In the genomic region with DNA sequence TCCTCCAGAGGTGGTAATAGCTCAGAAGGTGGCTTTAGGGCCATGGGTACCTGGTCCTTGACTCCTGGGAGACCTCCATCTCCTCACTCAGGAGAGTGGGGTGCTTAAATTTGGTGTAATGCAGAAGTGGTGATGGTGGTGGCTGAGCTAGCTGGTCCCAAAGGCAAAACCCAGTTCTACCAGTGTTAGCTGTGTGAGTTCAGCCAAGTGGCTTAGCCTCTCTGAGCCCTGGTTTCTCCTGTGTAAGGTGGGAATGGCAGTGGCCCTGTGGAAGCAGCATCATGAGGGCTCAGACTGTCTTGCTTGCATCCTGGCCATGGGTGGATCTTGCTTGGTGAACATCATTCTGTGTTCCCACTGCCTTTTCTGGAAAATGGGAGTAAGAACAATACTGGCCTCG, we compare ENCODE assay signal across 3 cellular contexts.
TF ChIP-seq lines count a peak whose summit lies in the region.

No MANE protein-coding gene starts in this region.

TF ChIP-seq in SK-N-SH, 30 proteins besides CTCF, POLR2A, EP300 and RAD21:
- no peak for TF ChIP-seq RFX5 (IDR thresholded peaks at IDR 0.05; ENCODE audit: low read length)
- TF ChIP-seq, protein P1, sequence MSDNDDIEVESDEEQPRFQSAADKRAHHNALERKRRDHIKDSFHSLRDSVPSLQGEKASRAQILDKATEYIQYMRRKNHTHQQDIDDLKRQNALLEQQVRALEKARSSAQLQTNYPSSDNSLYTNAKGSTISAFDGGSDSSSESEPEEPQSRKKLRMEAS (IDR thresholded peaks at IDR 0.05; ENCODE audit: low read depth): no peak

TF ChIP-seq in SK-N-SH treated with all-trans-retinoic acid at 6 μM for 48 hours, 23 proteins besides CTCF, POLR2A, EP300 and RAD21:
- TF ChIP-seq, protein P2, sequence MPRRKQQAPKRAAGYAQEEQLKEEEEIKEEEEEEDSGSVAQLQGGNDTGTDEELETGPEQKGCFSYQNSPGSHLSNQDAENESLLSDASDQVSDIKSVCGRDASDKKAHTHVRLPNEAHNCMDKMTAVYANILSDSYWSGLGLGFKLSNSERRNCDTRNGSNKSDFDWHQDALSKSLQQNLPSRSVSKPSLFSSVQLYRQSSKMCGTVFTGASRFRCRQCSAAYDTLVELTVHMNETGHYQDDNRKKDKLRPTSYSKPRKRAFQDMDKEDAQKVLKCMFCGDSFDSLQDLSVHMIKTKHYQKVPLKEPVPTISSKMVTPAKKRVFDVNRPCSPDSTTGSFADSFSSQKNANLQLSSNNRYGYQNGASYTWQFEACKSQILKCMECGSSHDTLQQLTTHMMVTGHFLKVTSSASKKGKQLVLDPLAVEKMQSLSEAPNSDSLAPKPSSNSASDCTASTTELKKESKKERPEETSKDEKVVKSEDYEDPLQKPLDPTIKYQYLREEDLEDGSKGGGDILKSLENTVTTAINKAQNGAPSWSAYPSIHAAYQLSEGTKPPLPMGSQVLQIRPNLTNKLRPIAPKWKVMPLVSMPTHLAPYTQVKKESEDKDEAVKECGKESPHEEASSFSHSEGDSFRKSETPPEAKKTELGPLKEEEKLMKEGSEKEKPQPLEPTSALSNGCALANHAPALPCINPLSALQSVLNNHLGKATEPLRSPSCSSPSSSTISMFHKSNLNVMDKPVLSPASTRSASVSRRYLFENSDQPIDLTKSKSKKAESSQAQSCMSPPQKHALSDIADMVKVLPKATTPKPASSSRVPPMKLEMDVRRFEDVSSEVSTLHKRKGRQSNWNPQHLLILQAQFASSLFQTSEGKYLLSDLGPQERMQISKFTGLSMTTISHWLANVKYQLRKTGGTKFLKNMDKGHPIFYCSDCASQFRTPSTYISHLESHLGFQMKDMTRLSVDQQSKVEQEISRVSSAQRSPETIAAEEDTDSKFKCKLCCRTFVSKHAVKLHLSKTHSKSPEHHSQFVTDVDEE (CRISPR knock-in tag; IDR thresholded peaks at IDR 0.05): no peak
- TF ChIP-seq TCF4 (CRISPR knock-in tag; IDR thresholded peaks at IDR 0.05; ENCODE audit: borderline replicate concordance) (no peak), OSR1 (CRISPR knock-in tag; IDR thresholded peaks at IDR 0.05) (no peak), GLIS3 (CRISPR knock-in tag; IDR thresholded peaks at IDR 0.05) (no peak), ZC3H10 (CRISPR knock-in tag; IDR thresholded peaks at IDR 0.05) (no peak), ZNF565 (CRISPR knock-in tag; conservative IDR thresholded peaks at IDR 0.05; ENCODE audit: low read depth) (no peak), ESRRG (CRISPR knock-in tag; IDR thresholded peaks at IDR 0.05) (no peak), ZNF70 (CRISPR knock-in tag; IDR thresholded peaks at IDR 0.05) (no peak), TOX (CRISPR knock-in tag; IDR thresholded peaks at IDR 0.05; ENCODE audit: borderline replicate concordance) (no peak), ISL1 (CRISPR knock-in tag; IDR thresholded peaks at IDR 0.05) (no peak), SNAI2 (CRISPR knock-in tag; IDR thresholded peaks at IDR 0.05) (no peak), RARB (CRISPR knock-in tag; IDR thresholded peaks at IDR 0.05) (no peak), CSDC2 (CRISPR knock-in tag; IDR thresholded peaks at IDR 0.05) (no peak), ZFP30 (CRISPR knock-in tag; IDR thresholded peaks at IDR 0.05) (no peak), ZNF8 (CRISPR knock-in tag; IDR thresholded peaks at IDR 0.05) (no peak)
- TF ChIP-seq, protein P3, sequence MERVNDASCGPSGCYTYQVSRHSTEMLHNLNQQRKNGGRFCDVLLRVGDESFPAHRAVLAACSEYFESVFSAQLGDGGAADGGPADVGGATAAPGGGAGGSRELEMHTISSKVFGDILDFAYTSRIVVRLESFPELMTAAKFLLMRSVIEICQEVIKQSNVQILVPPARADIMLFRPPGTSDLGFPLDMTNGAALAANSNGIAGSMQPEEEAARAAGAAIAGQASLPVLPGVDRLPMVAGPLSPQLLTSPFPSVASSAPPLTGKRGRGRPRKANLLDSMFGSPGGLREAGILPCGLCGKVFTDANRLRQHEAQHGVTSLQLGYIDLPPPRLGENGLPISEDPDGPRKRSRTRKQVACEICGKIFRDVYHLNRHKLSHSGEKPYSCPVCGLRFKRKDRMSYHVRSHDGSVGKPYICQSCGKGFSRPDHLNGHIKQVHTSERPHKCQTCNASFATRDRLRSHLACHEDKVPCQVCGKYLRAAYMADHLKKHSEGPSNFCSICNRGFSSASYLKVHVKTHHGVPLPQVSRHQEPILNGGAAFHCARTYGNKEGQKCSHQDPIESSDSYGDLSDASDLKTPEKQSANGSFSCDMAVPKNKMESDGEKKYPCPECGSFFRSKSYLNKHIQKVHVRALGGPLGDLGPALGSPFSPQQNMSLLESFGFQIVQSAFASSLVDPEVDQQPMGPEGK (CRISPR knock-in tag; IDR thresholded peaks at IDR 0.05; ENCODE audit: borderline replicate concordance): no peak
- TF ChIP-seq, protein P4, sequence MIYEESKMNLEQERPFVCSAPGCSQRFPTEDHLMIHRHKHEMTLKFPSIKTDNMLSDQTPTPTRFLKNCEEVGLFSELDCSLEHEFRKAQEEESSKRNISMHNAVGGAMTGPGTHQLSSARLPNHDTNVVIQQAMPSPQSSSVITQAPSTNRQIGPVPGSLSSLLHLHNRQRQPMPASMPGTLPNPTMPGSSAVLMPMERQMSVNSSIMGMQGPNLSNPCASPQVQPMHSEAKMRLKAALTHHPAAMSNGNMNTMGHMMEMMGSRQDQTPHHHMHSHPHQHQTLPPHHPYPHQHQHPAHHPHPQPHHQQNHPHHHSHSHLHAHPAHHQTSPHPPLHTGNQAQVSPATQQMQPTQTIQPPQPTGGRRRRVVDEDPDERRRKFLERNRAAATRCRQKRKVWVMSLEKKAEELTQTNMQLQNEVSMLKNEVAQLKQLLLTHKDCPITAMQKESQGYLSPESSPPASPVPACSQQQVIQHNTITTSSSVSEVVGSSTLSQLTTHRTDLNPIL (CRISPR knock-in tag; IDR thresholded peaks at IDR 0.05; ENCODE audit: low read depth): no peak
- TF ChIP-seq, protein P5, sequence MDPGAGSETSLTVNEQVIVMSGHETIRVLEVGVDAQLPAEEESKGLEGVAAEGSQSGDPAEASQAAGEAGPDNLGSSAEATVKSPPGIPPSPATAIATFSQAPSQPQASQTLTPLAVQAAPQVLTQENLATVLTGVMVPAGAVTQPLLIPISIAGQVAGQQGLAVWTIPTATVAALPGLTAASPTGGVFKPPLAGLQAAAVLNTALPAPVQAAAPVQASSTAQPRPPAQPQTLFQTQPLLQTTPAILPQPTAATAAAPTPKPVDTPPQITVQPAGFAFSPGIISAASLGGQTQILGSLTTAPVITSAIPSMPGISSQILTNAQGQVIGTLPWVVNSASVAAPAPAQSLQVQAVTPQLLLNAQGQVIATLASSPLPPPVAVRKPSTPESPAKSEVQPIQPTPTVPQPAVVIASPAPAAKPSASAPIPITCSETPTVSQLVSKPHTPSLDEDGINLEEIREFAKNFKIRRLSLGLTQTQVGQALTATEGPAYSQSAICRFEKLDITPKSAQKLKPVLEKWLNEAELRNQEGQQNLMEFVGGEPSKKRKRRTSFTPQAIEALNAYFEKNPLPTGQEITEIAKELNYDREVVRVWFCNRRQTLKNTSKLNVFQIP (CRISPR knock-in tag; IDR thresholded peaks at IDR 0.05; ENCODE audit: borderline replicate concordance, low read depth): no peak

TF ChIP-seq in H1, 55 proteins besides CTCF, POLR2A, EP300 and RAD21:
- TF ChIP-seq EGR1 (IDR thresholded peaks at IDR 0.05; ENCODE audit: borderline replicate concordance, low read depth, low read length) (no peak), KDM4A (IDR thresholded peaks at IDR 0.05; ENCODE audit: low read depth, low read length, severe bottlenecking) (no peak), KDM5A (IDR thresholded peaks at IDR 0.05; ENCODE audit: low read length) (no peak), TBP (IDR thresholded peaks at IDR 0.05; ENCODE audit: low read depth, low read length) (no peak), SIRT6 (IDR thresholded peaks at IDR 0.05; ENCODE audit: low read length) (no peak), TEAD4 (IDR thresholded peaks at IDR 0.05; ENCODE audit: low read depth, low read length) (no peak), SUZ12 (IDR thresholded peaks at IDR 0.05; ENCODE audit: low read length) (no peak), RBBP5 (IDR thresholded peaks at IDR 0.05; ENCODE audit: borderline replicate concordance, low read depth, low read length) (no peak), CBX8 (IDR thresholded peaks at IDR 0.05; ENCODE audit: borderline replicate concordance, low read depth, low read length) (no peak), EZH2 (IDR thresholded peaks at IDR 0.05; ENCODE audit: low read depth, low read length, severe bottlenecking) (no peak)
